In the genomic region with DNA sequence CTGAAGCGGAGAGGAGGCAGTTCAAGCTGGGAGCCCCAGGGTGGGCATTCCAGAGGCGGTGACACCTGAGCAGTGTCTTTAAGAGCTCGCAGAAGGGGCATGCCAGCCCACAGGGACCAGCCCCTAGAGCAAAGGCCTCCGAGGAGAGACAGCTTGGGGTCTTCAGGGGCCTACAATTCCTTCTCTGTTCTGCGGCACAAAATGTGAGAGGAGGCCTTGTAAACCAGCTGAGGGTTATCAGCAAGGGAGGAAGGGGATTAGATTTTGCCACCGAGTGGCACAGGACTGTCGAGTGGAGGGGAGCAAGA, we compare ENCODE assay signal across 8 cellular contexts. TPM values are rescaled to one million over a fixed set of nuclear protein-coding genes. Genes with fewer than 3 reads are reported as not detected.
A peak's percentile ranks its signal among the peaks of the same experiment; 100 is the strongest.
DNase-seq lines count a peak whose midpoint lies in the region; ATAC-seq, FAIRE-seq and TF ChIP-seq lines count a peak whose summit lies in the region.

No MANE protein-coding gene starts in this region.

- TF ChIP-seq CTCF in VCaP (conservative IDR thresholded peaks at IDR 0.05) = no peak
- TF ChIP-seq CTCF in fibroblast of villous mesenchyme (IDR thresholded peaks at IDR 0.05; ENCODE audit: insufficient read depth, low read depth, low read length) = no peak

- peak overlapping the region; percentile 92 for H3K27ac ChIP-seq in VCaP

- TF ChIP-seq POLR2A in GM12891 (IDR thresholded peaks at IDR 0.05; ENCODE audit: low read depth, low read length) = no peak

- no peak for ATAC-seq in GM21360 (IDR thresholded peaks at IDR 0.05; ENCODE audit: unreplicated experiment)

- DNase-seq in GM12891 (ENCODE audit: insufficient read length, low spot score) = no peak
- no peak for DNase-seq in fibroblast of villous mesenchyme (ENCODE audit: low read depth)
- DNase-seq in skeletal muscle cell (ENCODE audit: low read depth) = no peak
- DNase-seq in SK-N-DZ (ENCODE audit: low spot score) = no peak
- DNase-seq in NCI-H82 treated with DMSO at 0.1 percent for 48 hours (lab: John Stamatoyannopoulos, UW; ENCODE audit: unreplicated experiment) = no peak
- DNase-seq in midbrain (lab: John Stamatoyannopoulos, UW) = no peak

- peak; percentile 35 for FAIRE-seq in GM12891 (lab: Jason Lieb, UNC)

- H3K4me3 ChIP-seq in fibroblast of villous mesenchyme (ENCODE audit: low read depth, low read length) (peak overlapping the region; percentile 71), skeletal muscle cell (ENCODE audit: low read depth, low read length) (peak overlapping the region; percentile 81)

TF ChIP-seq in GM12891, 5 proteins besides CTCF, POLR2A, EP300 and RAD21:
- TF ChIP-seq POLR2AphosphoS5 (IDR thresholded peaks at IDR 0.05; ENCODE audit: low read depth, low read length) (no peak; the same call in 1 of the 2 replicates), PAX5 (IDR thresholded peaks at IDR 0.05; ENCODE audit: insufficient read depth, low read length, severe bottlenecking) (no peak), POU2F2 (IDR thresholded peaks at IDR 0.05; ENCODE audit: low read depth, low read length) (no peak), TAF1 (IDR thresholded peaks at IDR 0.05; ENCODE audit: low read depth, low read length) (no peak)
TF ChIP-seq in GM12891: peak in this region for 0.

RNA-seq across cellular contexts. Expression of gene SIGMAR1, which starts 0.5 kb away (rescaled TPM):
- polyA plus RNA-seq in GM12891 (2012; ENCODE audit: low read depth, missing spikeins) = 14.9 TPM
- total RNA-seq in fibroblast of villous mesenchyme = 71.7 and 76.7 TPM in 2 replicates
- 183 and 208 TPM in 2 replicates for polyA plus RNA-seq in SK-N-DZ (2014; cell fraction: cytosol; rRNA removed)
- 89.9 and 92.3 TPM in 2 replicates for polyA plus RNA-seq in SK-N-DZ (2014; cell fraction: nucleus; rRNA removed)

RNA-seq across cellular contexts. Expression of gene GALT, which starts 8.4 kb away (rescaled TPM):
- polyA plus RNA-seq in GM12891 (2012; ENCODE audit: low read depth, missing spikeins) = 18.2 TPM
- total RNA-seq in fibroblast of villous mesenchyme = 34.1 and 36.7 TPM in 2 replicates
- polyA plus RNA-seq in SK-N-DZ (2014; cell fraction: cytosol; rRNA removed) = 24.7 and 30.4 TPM in 2 replicates
- polyA plus RNA-seq in SK-N-DZ (2014; cell fraction: nucleus; rRNA removed) = 199 and 201 TPM in 2 replicates

RNA-seq across cellular contexts. Expression of gene ARID3C, which starts 9.2 kb away (rescaled TPM):
- polyA plus RNA-seq in GM12891 (2012; ENCODE audit: low read depth, missing spikeins) = not detected
- 0.32 TPM in 1 of 2 replicates, not detected in the other for total RNA-seq in fibroblast of villous mesenchyme
- 0.25 TPM in 1 of 2 replicates, not detected in the other for polyA plus RNA-seq in SK-N-DZ (2014; cell fraction: cytosol; rRNA removed)
- polyA plus RNA-seq in SK-N-DZ (2014; cell fraction: nucleus; rRNA removed) = 0.15 TPM in 1 of 2 replicates, not detected in the other

RNA-seq across cellular contexts. Expression of gene IL11RA, which starts 13.9 kb away (rescaled TPM):
- 6.9 TPM for polyA plus RNA-seq in GM12891 (2012; ENCODE audit: low read depth, missing spikeins)
- total RNA-seq in fibroblast of villous mesenchyme = 8.2 and 14.8 TPM in 2 replicates
- polyA plus RNA-seq in SK-N-DZ (2014; cell fraction: cytosol; rRNA removed) = 47.3 and 63.7 TPM in 2 replicates
- 133 and 136 TPM in 2 replicates for polyA plus RNA-seq in SK-N-DZ (2014; cell fraction: nucleus; rRNA removed)

RNA-seq across cellular contexts. Expression of gene DCTN3, which starts 17.8 kb away (rescaled TPM):
- polyA plus RNA-seq in GM12891 (2012; ENCODE audit: low read depth, missing spikeins) = 101 TPM
- total RNA-seq in fibroblast of villous mesenchyme = 70.8 and 102 TPM in 2 replicates
- 57.8 and 72.5 TPM in 2 replicates for polyA plus RNA-seq in SK-N-DZ (2014; cell fraction: cytosol; rRNA removed)
- polyA plus RNA-seq in SK-N-DZ (2014; cell fraction: nucleus; rRNA removed) = 49.2 and 57.7 TPM in 2 replicates
